1 cellular context compared by ENCODE assay signal in the genomic region with DNA sequence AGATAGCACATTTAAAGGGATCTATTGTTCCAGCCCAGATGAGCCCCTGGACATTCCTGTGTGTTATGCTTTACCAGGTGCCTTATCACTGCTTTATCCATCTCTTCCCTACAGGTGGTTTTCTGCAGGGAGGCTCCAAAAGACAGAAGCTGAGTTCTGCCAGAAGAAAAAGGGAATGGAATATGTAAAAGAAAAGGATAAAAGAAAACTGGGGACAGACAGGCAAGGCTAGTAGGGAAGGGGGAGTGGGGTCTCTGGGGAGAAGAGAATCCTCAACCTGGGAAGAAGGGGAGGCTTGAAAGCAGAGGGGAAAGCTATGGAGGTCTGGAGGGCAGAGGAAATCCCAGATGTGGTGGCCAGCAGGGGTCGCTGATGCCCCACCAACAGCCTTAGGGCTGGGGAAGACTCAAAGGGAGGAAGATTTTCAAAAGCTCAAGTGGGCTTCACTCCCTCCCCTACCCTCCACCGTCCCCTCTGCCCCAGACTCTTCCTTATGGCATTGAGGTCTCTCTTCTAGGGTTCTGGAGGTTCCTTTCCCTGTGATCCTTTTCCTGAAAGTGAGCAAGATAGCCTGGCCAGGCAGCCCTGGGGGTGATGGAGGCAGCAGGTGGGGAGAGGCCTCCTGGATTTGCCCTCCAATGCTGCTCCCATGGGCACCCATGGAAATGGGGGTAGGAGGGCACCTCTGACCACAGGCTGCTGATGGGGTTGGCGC.
TF ChIP-seq lines count a peak whose summit lies in the region.

No MANE protein-coding gene starts in this region.

TF ChIP-seq in HepG2, 621 proteins besides CTCF, POLR2A, EP300 and RAD21 (continued from another document):
- TF ChIP-seq, protein P1, sequence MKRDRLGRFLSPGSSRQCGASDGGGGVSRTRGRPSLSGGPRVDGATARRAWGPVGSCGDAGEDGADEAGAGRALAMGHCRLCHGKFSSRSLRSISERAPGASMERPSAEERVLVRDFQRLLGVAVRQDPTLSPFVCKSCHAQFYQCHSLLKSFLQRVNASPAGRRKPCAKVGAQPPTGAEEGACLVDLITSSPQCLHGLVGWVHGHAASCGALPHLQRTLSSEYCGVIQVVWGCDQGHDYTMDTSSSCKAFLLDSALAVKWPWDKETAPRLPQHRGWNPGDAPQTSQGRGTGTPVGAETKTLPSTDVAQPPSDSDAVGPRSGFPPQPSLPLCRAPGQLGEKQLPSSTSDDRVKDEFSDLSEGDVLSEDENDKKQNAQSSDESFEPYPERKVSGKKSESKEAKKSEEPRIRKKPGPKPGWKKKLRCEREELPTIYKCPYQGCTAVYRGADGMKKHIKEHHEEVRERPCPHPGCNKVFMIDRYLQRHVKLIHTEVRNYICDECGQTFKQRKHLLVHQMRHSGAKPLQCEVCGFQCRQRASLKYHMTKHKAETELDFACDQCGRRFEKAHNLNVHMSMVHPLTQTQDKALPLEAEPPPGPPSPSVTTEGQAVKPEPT (CRISPR knock-in tag; IDR thresholded peaks at IDR 0.05; ENCODE audit: low read depth) = no peak
- TF ChIP-seq, protein P2, sequence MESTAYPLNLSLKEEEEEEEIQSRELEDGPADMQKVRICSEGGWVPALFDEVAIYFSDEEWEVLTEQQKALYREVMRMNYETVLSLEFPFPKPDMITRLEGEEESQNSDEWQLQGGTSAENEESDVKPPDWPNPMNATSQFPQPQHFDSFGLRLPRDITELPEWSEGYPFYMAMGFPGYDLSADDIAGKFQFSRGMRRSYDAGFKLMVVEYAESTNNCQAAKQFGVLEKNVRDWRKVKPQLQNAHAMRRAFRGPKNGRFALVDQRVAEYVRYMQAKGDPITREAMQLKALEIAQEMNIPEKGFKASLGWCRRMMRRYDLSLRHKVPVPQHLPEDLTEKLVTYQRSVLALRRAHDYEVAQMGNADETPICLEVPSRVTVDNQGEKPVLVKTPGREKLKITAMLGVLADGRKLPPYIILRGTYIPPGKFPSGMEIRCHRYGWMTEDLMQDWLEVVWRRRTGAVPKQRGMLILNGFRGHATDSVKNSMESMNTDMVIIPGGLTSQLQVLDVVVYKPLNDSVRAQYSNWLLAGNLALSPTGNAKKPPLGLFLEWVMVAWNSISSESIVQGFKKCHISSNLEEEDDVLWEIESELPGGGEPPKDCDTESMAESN (CRISPR knock-in tag; conservative IDR thresholded peaks at IDR 0.05) = peak; percentile 55; the same call in 1 of the 2 replicates
- TF ChIP-seq, protein P3, sequence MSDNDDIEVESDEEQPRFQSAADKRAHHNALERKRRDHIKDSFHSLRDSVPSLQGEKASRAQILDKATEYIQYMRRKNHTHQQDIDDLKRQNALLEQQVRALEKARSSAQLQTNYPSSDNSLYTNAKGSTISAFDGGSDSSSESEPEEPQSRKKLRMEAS (IDR thresholded peaks at IDR 0.05) = no peak
- TF ChIP-seq GPN1 (CRISPR knock-in tag; IDR thresholded peaks at IDR 0.05; ENCODE audit: borderline replicate concordance) = no peak
